2 cellular contexts compared by ENCODE assay signal in genomic region chr20:39893013-39893685, GRCh38.
TF ChIP-seq lines count a peak whose summit lies in the region.

No MANE protein-coding gene starts in this region.

TF ChIP-seq in HepG2, 621 proteins besides CTCF, POLR2A, EP300 and RAD21 (continued from another document):
- TF ChIP-seq ZNF616 (CRISPR knock-in tag; IDR thresholded peaks at IDR 0.05; ENCODE audit: low read depth): no peak
- TF ChIP-seq, protein P1, sequence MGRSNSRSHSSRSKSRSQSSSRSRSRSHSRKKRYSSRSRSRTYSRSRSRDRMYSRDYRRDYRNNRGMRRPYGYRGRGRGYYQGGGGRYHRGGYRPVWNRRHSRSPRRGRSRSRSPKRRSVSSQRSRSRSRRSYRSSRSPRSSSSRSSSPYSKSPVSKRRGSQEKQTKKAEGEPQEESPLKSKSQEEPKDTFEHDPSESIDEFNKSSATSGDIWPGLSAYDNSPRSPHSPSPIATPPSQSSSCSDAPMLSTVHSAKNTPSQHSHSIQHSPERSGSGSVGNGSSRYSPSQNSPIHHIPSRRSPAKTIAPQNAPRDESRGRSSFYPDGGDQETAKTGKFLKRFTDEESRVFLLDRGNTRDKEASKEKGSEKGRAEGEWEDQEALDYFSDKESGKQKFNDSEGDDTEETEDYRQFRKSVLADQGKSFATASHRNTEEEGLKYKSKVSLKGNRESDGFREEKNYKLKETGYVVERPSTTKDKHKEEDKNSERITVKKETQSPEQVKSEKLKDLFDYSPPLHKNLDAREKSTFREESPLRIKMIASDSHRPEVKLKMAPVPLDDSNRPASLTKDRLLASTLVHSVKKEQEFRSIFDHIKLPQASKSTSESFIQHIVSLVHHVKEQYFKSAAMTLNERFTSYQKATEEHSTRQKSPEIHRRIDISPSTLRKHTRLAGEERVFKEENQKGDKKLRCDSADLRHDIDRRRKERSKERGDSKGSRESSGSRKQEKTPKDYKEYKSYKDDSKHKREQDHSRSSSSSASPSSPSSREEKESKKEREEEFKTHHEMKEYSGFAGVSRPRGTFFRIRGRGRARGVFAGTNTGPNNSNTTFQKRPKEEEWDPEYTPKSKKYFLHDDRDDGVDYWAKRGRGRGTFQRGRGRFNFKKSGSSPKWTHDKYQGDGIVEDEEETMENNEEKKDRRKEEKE (IDR thresholded peaks at IDR 0.05): no peak
- TF ChIP-seq ZEB1 (IDR thresholded peaks at IDR 0.05; ENCODE audit: insufficient replicate concordance, low read depth): no peak
- TF ChIP-seq ZNF75D (CRISPR knock-in tag; IDR thresholded peaks at IDR 0.05; ENCODE audit: borderline replicate concordance): no peak
- no peak for TF ChIP-seq ZMAT3 (CRISPR knock-in tag; conservative IDR thresholded peaks at IDR 0.05)
- no peak for TF ChIP-seq ZNF7 (CRISPR knock-in tag; IDR thresholded peaks at IDR 0.05)
- no peak for TF ChIP-seq SMYD3 (CRISPR knock-in tag; IDR thresholded peaks at IDR 0.05)
- no peak for TF ChIP-seq ZNF839 (CRISPR knock-in tag; IDR thresholded peaks at IDR 0.05; ENCODE audit: borderline replicate concordance)
- TF ChIP-seq ZNF557 (CRISPR knock-in tag; IDR thresholded peaks at IDR 0.05): no peak
- no peak for TF ChIP-seq THYN1 (CRISPR knock-in tag; IDR thresholded peaks at IDR 0.05; ENCODE audit: borderline replicate concordance, low read depth)
- no peak for TF ChIP-seq ZNF576 (CRISPR knock-in tag; IDR thresholded peaks at IDR 0.05)
- no peak for TF ChIP-seq MLXIP (CRISPR knock-in tag; IDR thresholded peaks at IDR 0.05; ENCODE audit: borderline replicate concordance)
- TF ChIP-seq ZNF33A (CRISPR knock-in tag; IDR thresholded peaks at IDR 0.05; ENCODE audit: borderline replicate concordance): no peak
- no peak for TF ChIP-seq TRIM24 (CRISPR knock-in tag; IDR thresholded peaks at IDR 0.05)
- no peak for TF ChIP-seq MEF2D (CRISPR knock-in tag; IDR thresholded peaks at IDR 0.05)

TF ChIP-seq in WTC11, 78 proteins besides CTCF, POLR2A, EP300 and RAD21 (continued from another document):
- TF ChIP-seq E2F1 (CRISPR knock-in tag; IDR thresholded peaks at IDR 0.05) (no peak), SP1 (CRISPR knock-in tag; conservative IDR thresholded peaks at IDR 0.05) (no peak), ZNF416 (CRISPR knock-in tag; IDR thresholded peaks at IDR 0.05) (no peak), RELA (CRISPR knock-in tag; IDR thresholded peaks at IDR 0.05; ENCODE audit: borderline replicate concordance) (no peak), ZNF232 (CRISPR knock-in tag; IDR thresholded peaks at IDR 0.05) (no peak), E2F5 (CRISPR knock-in tag; IDR thresholded peaks at IDR 0.05) (no peak), CREB1 (CRISPR knock-in tag; IDR thresholded peaks at IDR 0.05) (no peak), ETV6 (CRISPR knock-in tag; IDR thresholded peaks at IDR 0.05) (no peak), FOXJ3 (CRISPR knock-in tag; IDR thresholded peaks at IDR 0.05; ENCODE audit: borderline replicate concordance) (no peak), NFE2L1 (CRISPR knock-in tag; IDR thresholded peaks at IDR 0.05) (no peak), FOXK1 (CRISPR knock-in tag; IDR thresholded peaks at IDR 0.05) (no peak), FOXP1 (CRISPR knock-in tag; IDR thresholded peaks at IDR 0.05; ENCODE audit: borderline replicate concordance) (no peak), IRF2 (CRISPR knock-in tag; IDR thresholded peaks at IDR 0.05; ENCODE audit: borderline replicate concordance, low read depth) (no peak), MYBL2 (CRISPR knock-in tag; IDR thresholded peaks at IDR 0.05) (no peak), CDX4 (CRISPR knock-in tag; IDR thresholded peaks at IDR 0.05; ENCODE audit: borderline replicate concordance) (no peak), ATF2 (CRISPR knock-in tag; IDR thresholded peaks at IDR 0.05; ENCODE audit: borderline replicate concordance, low read depth) (no peak)
- TF ChIP-seq, protein P2, sequence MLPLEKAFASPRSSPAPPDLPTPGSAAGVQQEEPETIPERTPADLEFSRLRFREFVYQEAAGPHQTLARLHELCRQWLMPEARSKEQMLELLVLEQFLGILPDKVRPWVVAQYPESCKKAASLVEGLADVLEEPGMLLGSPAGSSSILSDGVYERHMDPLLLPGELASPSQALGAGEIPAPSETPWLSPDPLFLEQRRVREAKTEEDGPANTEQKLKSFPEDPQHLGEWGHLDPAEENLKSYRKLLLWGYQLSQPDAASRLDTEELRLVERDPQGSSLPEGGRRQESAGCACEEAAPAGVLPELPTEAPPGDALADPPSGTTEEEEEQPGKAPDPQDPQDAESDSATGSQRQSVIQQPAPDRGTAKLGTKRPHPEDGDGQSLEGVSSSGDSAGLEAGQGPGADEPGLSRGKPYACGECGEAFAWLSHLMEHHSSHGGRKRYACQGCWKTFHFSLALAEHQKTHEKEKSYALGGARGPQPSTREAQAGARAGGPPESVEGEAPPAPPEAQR (CRISPR knock-in tag; IDR thresholded peaks at IDR 0.05): no peak
- TF ChIP-seq, protein P3, sequence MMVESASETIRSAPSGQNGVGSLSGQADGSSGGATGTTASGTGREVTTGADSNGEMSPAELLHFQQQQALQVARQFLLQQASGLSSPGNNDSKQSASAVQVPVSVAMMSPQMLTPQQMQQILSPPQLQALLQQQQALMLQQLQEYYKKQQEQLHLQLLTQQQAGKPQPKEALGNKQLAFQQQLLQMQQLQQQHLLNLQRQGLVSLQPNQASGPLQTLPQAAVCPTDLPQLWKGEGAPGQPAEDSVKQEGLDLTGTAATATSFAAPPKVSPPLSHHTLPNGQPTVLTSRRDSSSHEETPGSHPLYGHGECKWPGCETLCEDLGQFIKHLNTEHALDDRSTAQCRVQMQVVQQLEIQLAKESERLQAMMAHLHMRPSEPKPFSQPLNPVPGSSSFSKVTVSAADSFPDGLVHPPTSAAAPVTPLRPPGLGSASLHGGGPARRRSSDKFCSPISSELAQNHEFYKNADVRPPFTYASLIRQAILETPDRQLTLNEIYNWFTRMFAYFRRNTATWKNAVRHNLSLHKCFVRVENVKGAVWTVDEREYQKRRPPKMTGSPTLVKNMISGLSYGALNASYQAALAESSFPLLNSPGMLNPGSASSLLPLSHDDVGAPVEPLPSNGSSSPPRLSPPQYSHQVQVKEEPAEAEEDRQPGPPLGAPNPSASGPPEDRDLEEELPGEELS (CRISPR knock-in tag; IDR thresholded peaks at IDR 0.05): no peak
